ENCODE assay signal across 10 cellular contexts in genomic region chr7:23529262-23529859, GRCh38. TPM values are rescaled to one million over a fixed set of nuclear protein-coding genes. Genes with fewer than 3 reads are reported as not detected.
DNase-seq lines count a peak whose midpoint lies in the region; TF ChIP-seq lines count a peak whose summit lies in the region.
"Had no signal": no experiment of that assay in that cellular context is flagged by ENCODE, and none has a peak within 500 bp of the region (broad histone marks: within the 10 kb centered on the region; RNA-seq: fewer than 3 reads in every experiment).

No MANE protein-coding gene starts in this region.

- CTCF ChIA-PET in PC-9 (lab: Charles Lee), result interaction anchor here (0.6 kb wide), 2 partner anchors 109 to 258 kb away, joined by 3 read pairs; no protein-coding TSS in a partner anchor

- H4K12ac ChIP-seq in trophoblast cell (ENCODE audit: low read depth, low read length), result no peak overlapping the region

- no peak overlapping the region for H2BK5ac ChIP-seq in trophoblast cell (ENCODE audit: low read depth, low read length, poor library complexity)

- DNase-seq in NCI-H82 (lab: John Stamatoyannopoulos, UW) (peak; percentile 9), NCI-H82 treated with DMSO at 0.1 percent for 48 hours (lab: John Stamatoyannopoulos, UW; ENCODE audit: unreplicated experiment) (no peak), PC-9 (no peak), esophagus muscularis mucosa (ENCODE audit: extremely low spot score) (peak; percentile 83), trophoblast cell (peak in 1 of 2 donors; percentile 31), iPS-NIHi11 (ENCODE audit: low spot score) (no peak), DMS79 (lab: John Stamatoyannopoulos, UW) (no peak), AG08395 (ENCODE audit: low spot score) (no peak)
- DNase-seq: foreskin melanocyte, upper lobe of left lung had no signal

- BruUV-seq in PC-9 (replicated peaks; lab: Mats Ljungman, UMichigan), result no TSS peak

- peak overlapping the region; percentile 89 for H3K4me3 ChIP-seq in PC-9
- H3K4me3 ChIP-seq in esophagus muscularis mucosa, result peak overlapping the region in 2 of 4 donors; percentile 94 to 99
- H3K4me3 ChIP-seq in trophoblast cell (ENCODE audit: low read depth, low read length), result no peak overlapping the region

- H3K79me2 ChIP-seq in PC-9 (ENCODE audit: low read depth) (peaks cover 75% of the 10 kb centered on the region), trophoblast cell (ENCODE audit: control insufficient read depth, insufficient read depth, low read length, poor library complexity) (peaks cover 23% of the 10 kb centered on the region)

- H3K27ac ChIP-seq in PC-9 (no peak overlapping the region), esophagus muscularis mucosa (replicated peaks in 1 of 4) (peak overlapping the region in 2 of 4 donors; percentile 98 to 99), trophoblast cell (ENCODE audit: low read depth, low read length) (no peak overlapping the region)

- H3K4me1 ChIP-seq in PC-9 (replicated peaks; ENCODE audit: insufficient read depth) (peaks cover 49% of the 10 kb centered on the region), esophagus muscularis mucosa (peaks cover 34 to 67% (median 64%) of the 10 kb centered on the region in 4 donors), trophoblast cell (ENCODE audit: control insufficient read depth in 1 of 2, insufficient read depth in 2 of 2, low read length in 2 of 2) (peaks cover 2 to 4% of the 10 kb centered on the region in 2 experiments)

- no peak overlapping the region for H3K14ac ChIP-seq in trophoblast cell (ENCODE audit: low read length)

- intact Hi-C loops in PC-9 (cut with micrococcal nuclease; ENCODE audit: unreplicated experiment) (no loop called here), esophagus muscularis mucosa (cut with DNase I) (loop anchor here (5.0 kb wide), 1 partner anchor 232 kb away; the partner anchor contains the start of gene MALSU1)

- H3K23ac ChIP-seq in trophoblast cell (ENCODE audit: low read length), result no peak overlapping the region

- peak overlapping the region; percentile 78 for H3K4me2 ChIP-seq in PC-9
- H3K4me2 ChIP-seq in trophoblast cell (ENCODE audit: low read length), result peak overlapping the region; percentile 43

- H2AK5ac ChIP-seq in trophoblast cell (ENCODE audit: low read length), result no peak overlapping the region

- H3K27me3 ChIP-seq in PC-9 (ENCODE audit: insufficient read depth, low read depth) (no peaks in the 10 kb centered on the region), esophagus muscularis mucosa (no peaks in the 10 kb centered on the region), trophoblast cell (ENCODE audit: insufficient read depth, low read length) (no peaks in the 10 kb centered on the region)
- H3K27me3 ChIP-seq: upper lobe of left lung had no signal

- no peak for TF ChIP-seq POLR2A in esophagus muscularis mucosa (IDR thresholded peaks at IDR 0.05; ENCODE audit: low read depth)

- peaks cover 69% of the 10 kb centered on the region for H4K20me1 ChIP-seq in PC-9 (ENCODE audit: insufficient read depth)

- peak overlapping the region; percentile 95 for H3K4ac ChIP-seq in trophoblast cell (ENCODE audit: low read depth, low read length)

- H3K18ac ChIP-seq in trophoblast cell (ENCODE audit: low read length), result no peak overlapping the region

- H3F3A ChIP-seq in PC-9 (ENCODE audit: insufficient read depth, low read depth), result peaks cover 26% of the 10 kb centered on the region

- H3K36me3 ChIP-seq in PC-9 (ENCODE audit: low read depth) (peaks cover 19% of the 10 kb centered on the region; the same call in 1 of the 2 replicates), esophagus muscularis mucosa (no peaks in the 10 kb centered on the region), trophoblast cell (ENCODE audit: control insufficient read depth in 1 of 2, insufficient read depth in 2 of 2, low read length in 2 of 2) (peaks cover 0 to 3% of the 10 kb centered on the region in 2 experiments)
- H3K36me3 ChIP-seq: upper lobe of left lung had no signal

- no peak overlapping the region for H3K9ac ChIP-seq in trophoblast cell (ENCODE audit: low read length)

- H2BK12ac ChIP-seq in trophoblast cell (ENCODE audit: low read length), result no peak overlapping the region

- POLR2A ChIA-PET in PC-9 (lab: Charles Lee; ENCODE audit: unreplicated experiment), result interaction anchor here (0.6 to 0.7 kb wide), 2 partner anchors 256 to 268 kb away, joined by 4 to 5 read pairs; no protein-coding TSS in a partner anchor

- H3K9me2 ChIP-seq in PC-9 (ENCODE audit: insufficient read depth), result no peaks in the 10 kb centered on the region

- no peak overlapping the region for H4K91ac ChIP-seq in trophoblast cell (ENCODE audit: low read depth, low read length)

- WGBS in esophagus muscularis mucosa, result 82% methylated on average over 18 of the region's 18 CpGs
- no CpG with 5 or more reads among the region's 18 CpGs for WGBS in trophoblast cell (ENCODE audit: extremely low coverage, insufficient coverage, insufficient read length)

- no peak overlapping the region for H2BK120ac ChIP-seq in trophoblast cell (ENCODE audit: insufficient read depth, low read length, poor library complexity)

- no peak overlapping the region for H4K8ac ChIP-seq in trophoblast cell (ENCODE audit: low read depth, low read length)

- TF ChIP-seq EP300 in esophagus muscularis mucosa (IDR thresholded peaks at IDR 0.05), result no peak

- H3K79me1 ChIP-seq in trophoblast cell (ENCODE audit: low read length), result peaks cover 13% of the 10 kb centered on the region

- H2AFZ ChIP-seq in PC-9, result no peak overlapping the region
- H2AFZ ChIP-seq in trophoblast cell (ENCODE audit: insufficient read depth, low read length, poor library complexity), result no peak overlapping the region

- TF ChIP-seq CTCF in PC-9 (conservative IDR thresholded peaks at IDR 0.05), result no peak
- no peak for TF ChIP-seq CTCF in esophagus muscularis mucosa (IDR thresholded peaks at IDR 0.05)

- H3K9me3 ChIP-seq in PC-9 (ENCODE audit: insufficient read depth, low read depth), result no peaks in the 10 kb centered on the region
- H3K9me3 ChIP-seq in esophagus muscularis mucosa, result no peaks in the 10 kb centered on the region
- H3K9me3 ChIP-seq in trophoblast cell (ENCODE audit: insufficient read depth, low read depth, low read length), result no peaks in the 10 kb centered on the region
- H3K9me3 ChIP-seq: upper lobe of left lung had no signal

RNA-seq across cellular contexts. Expression of gene TRA2A, which starts 2.4 kb away (rescaled TPM):
- total RNA-seq in PC-9 (2021) (77.0 and 112 TPM in 2 replicates), esophagus muscularis mucosa (10 to 100 TPM; 16.7 to 35.3 (median 28.7) TPM)
- polyA plus RNA-seq in trophoblast cell (2013), result 66.4 and 67.4 TPM in 2 replicates

RNA-seq across cellular contexts. Expression of gene IGF2BP3, which starts 59.1 kb away (rescaled TPM):
- total RNA-seq in PC-9 (2021), result 132 and 139 TPM in 2 replicates
- 1 to 10 TPM in 1 of 4 donors, under 1 TPM in 1, not detected in 2; 0.45 to 1.7 TPM for total RNA-seq in esophagus muscularis mucosa
- 82.5 and 84.8 TPM in 2 replicates for polyA plus RNA-seq in trophoblast cell (2013)

Comparison
In these comparisons a context has a peak if more than half of its experiments do, and no peak if none do; other contexts are left out.
1. DNase-seq: peak in NCI-H82 (single experiment) and esophagus muscularis mucosa (single experiment); none in NCI-H82 treated with DMSO at 0.1 percent for 48 hours (single experiment), PC-9 (0 of 2), iPS-NIHi11 (single experiment), DMS79 (single experiment) and AG08395 (single experiment).
2. RNA of gene IGF2BP3, which starts 59.1 kb away (total RNA-seq): 132 to 139 TPM in PC-9; 0.45 to 1.7 TPM in esophagus muscularis mucosa; every median in the first group is over 10 times any median in the second.